In the genomic region with DNA sequence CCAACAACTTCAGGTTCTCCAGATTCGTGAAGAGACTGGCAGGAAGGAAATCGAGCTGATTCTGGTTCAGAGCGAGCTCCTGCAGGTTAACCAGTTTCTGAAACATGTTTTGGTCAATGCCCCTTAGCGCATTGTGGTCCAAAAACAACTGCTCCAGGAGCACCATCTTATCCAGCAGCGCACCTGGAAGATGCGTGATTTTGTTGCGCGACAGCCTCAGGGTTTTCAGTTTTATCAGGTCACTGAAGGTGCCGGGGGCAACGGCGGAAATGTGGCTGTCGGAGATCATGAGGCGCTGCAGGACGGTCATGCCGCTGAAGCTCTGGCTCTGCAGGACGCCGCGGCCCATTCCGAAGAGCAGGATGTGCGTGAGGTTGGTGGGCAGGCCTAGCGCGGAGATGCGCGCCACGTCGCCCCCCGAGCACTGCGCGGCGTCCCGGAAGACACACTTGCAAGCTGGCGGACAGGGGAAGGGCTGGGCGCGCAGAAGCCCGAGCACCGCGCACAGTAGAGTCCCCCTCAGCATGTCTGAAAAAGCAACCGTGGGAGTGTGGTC, we compare ENCODE assay signal across 9 cellular contexts. TPM values are rescaled to one million over a fixed set of nuclear protein-coding genes. Genes with fewer than 3 reads are reported as not detected.
DNase-seq lines count a peak whose midpoint lies in the region; ATAC-seq and TF ChIP-seq lines count a peak whose summit lies in the region.
"Had no signal": no experiment of that assay in that cellular context is flagged by ENCODE, and none has a peak within 500 bp of the region (broad histone marks: within the 10 kb centered on the region; RNA-seq: fewer than 3 reads in every experiment).

No MANE protein-coding gene starts in this region.

- peak; percentile 26 for DNase-seq in activated CD4-positive, alpha-beta T cell treated with anti-CD3 and anti-CD28 coated beads, Interleukin-2, amount 10 ng/mL, durations not matched to agents 7 days and 5 days
- DNase-seq in effector CD8-positive, alpha-beta T cell (lab: John Stamatoyannopoulos, UW) = peak; percentile 13
- no peak for DNase-seq in psoas muscle
- DNase-seq in NCI-H748 (lab: John Stamatoyannopoulos, UW; ENCODE audit: unreplicated experiment) = no peak
- DNase-seq in AG20443 (ENCODE audit: low spot score) = no peak
- DNase-seq in cerebellum (ENCODE audit: low spot score) = no peak
- DNase-seq: Karpas-422 had no signal

- H3K4me1 ChIP-seq in ES-I3 (ENCODE audit: insufficient read depth, low read length) (peaks cover 7% of the 10 kb centered on the region; the same call in 1 of the 2 replicates), psoas muscle (peaks cover 15% of the 10 kb centered on the region)

- ATAC-seq in psoas muscle (peak in 2 of 4 donors; percentile 23 to 28), GM19324 (IDR thresholded peaks at IDR 0.05; ENCODE audit: low FRiP score, unreplicated experiment) (no peak)

- peak overlapping the region; percentile 86 for H3K27ac Mint-ChIP-seq in activated CD4-positive, alpha-beta T cell treated with anti-CD3 and anti-CD28 coated beads, Interleukin-2, amount 10 ng/mL, durations not matched to agents 7 days and 5 days

- H3K27ac ChIP-seq in psoas muscle = no peak overlapping the region

- POLR2A ChIA-PET in activated CD4-positive, alpha-beta T cell treated with anti-CD3 and anti-CD28 coated beads, Interleukin-2, amount 10 ng/mL, durations not matched to agents 7 days and 5 days (lab: Charles Lee) = no interaction called here

- H3K4me3 ChIP-seq in psoas muscle = peak overlapping the region; percentile 44

- peaks cover 0 to 49% (median 6%) of the 10 kb centered on the region in 3 donors for H3K27me3 ChIP-seq in psoas muscle (ENCODE audit: insufficient read depth in 3 of 3, low read length in 2 of 3)

- H3K9me3 Mint-ChIP-seq in activated CD4-positive, alpha-beta T cell treated with anti-CD3 and anti-CD28 coated beads, Interleukin-2, amount 10 ng/mL, durations not matched to agents 7 days and 5 days = no peaks in the 10 kb centered on the region

- 12 to 18% (median 17%) methylated on average over 33 to 38 of the region's 38 CpGs for WGBS in psoas muscle, 3 donors

- peaks cover 17% of the 10 kb centered on the region for H3K27me3 Mint-ChIP-seq in activated CD4-positive, alpha-beta T cell treated with anti-CD3 and anti-CD28 coated beads, Interleukin-2, amount 10 ng/mL, durations not matched to agents 7 days and 5 days

- H3K4me3 Mint-ChIP-seq in activated CD4-positive, alpha-beta T cell treated with anti-CD3 and anti-CD28 coated beads, Interleukin-2, amount 10 ng/mL, durations not matched to agents 7 days and 5 days = peak overlapping the region; percentile 73

- CTCF ChIA-PET in activated CD4-positive, alpha-beta T cell treated with anti-CD3 and anti-CD28 coated beads, Interleukin-2, amount 10 ng/mL, durations not matched to agents 7 days and 5 days (lab: Charles Lee) = interaction anchor here (0.5 to 2.6 kb wide), 12 partner anchors 8 to 916 kb away, joined by 3 to 8 read pairs (median 4); no protein-coding TSS in a partner anchor

- H3K36me3 ChIP-seq in ES-I3 (ENCODE audit: insufficient read depth, low read length) = no peaks in the 10 kb centered on the region
- peaks cover 0 to under 1% of the 10 kb centered on the region in 2 donors for H3K36me3 ChIP-seq in psoas muscle (ENCODE audit: insufficient read depth in 1 of 2, low read depth in 1 of 2)

- intact Hi-C loops in psoas muscle (cut with DNase I) = no loop called here

- no peak for TF ChIP-seq CTCF in psoas muscle (IDR thresholded peaks at IDR 0.05)

- peak overlapping the region; percentile 20; the same call in 1 of the 2 replicates for H3K9ac ChIP-seq in ES-I3 (ENCODE audit: low read depth, low read length)

- H3K36me3 Mint-ChIP-seq in activated CD4-positive, alpha-beta T cell treated with anti-CD3 and anti-CD28 coated beads, Interleukin-2, amount 10 ng/mL, durations not matched to agents 7 days and 5 days (ENCODE audit: low read depth) = peaks cover 6% of the 10 kb centered on the region

- H3K9me3 ChIP-seq in ES-I3 (ENCODE audit: control insufficient read depth, insufficient read depth, low read length) (no peaks in the 10 kb centered on the region), psoas muscle (no peaks in the 10 kb centered on the region)

- peaks cover 54% of the 10 kb centered on the region for H3K4me1 Mint-ChIP-seq in activated CD4-positive, alpha-beta T cell treated with anti-CD3 and anti-CD28 coated beads, Interleukin-2, amount 10 ng/mL, durations not matched to agents 7 days and 5 days

RNA-seq across cellular contexts. Expression of gene GP5, which starts 1.2 kb away (rescaled TPM):
- 1 to 10 TPM; 1.1 to 1.3 TPM for total RNA-seq in activated CD4-positive, alpha-beta T cell treated with anti-CD3 and anti-CD28 coated beads, Interleukin-2, amount 10 ng/mL, durations not matched to agents 7 days and 5 days
- total RNA-seq in psoas muscle (not detected), cerebellum (0.09 TPM)
- polyA plus RNA-seq in psoas muscle = under 1 TPM in 1 of 3 donors, not detected in 2; 0.01 TPM

RNA-seq across cellular contexts. Expression of gene LRRC15, which starts 28.3 kb away (rescaled TPM):
- not detected for total RNA-seq in activated CD4-positive, alpha-beta T cell treated with anti-CD3 and anti-CD28 coated beads, Interleukin-2, amount 10 ng/mL, durations not matched to agents 7 days and 5 days
- under 1 TPM in 2 of 4 donors, not detected in 2; 0.04 to 0.09 TPM for total RNA-seq in psoas muscle
- under 1 TPM in 1 of 3 donors, not detected in 2; 0.01 TPM for polyA plus RNA-seq in psoas muscle
- not detected for total RNA-seq in cerebellum

RNA-seq across cellular contexts. Expression of gene CPN2, which starts 46.7 kb away (rescaled TPM):
- not detected for total RNA-seq in activated CD4-positive, alpha-beta T cell treated with anti-CD3 and anti-CD28 coated beads, Interleukin-2, amount 10 ng/mL, durations not matched to agents 7 days and 5 days
- total RNA-seq in psoas muscle (under 1 TPM in 1 of 4 donors, not detected in 3; 0.13 TPM), cerebellum (not detected)
- under 1 TPM in 1 of 3 donors, not detected in 2; 0.03 TPM for polyA plus RNA-seq in psoas muscle

Comparison
In these comparisons a context has a peak if more than half of its experiments do, and no peak if none do; other contexts are left out.
1. DNase-seq: peak in activated CD4-positive, alpha-beta T cell treated with anti-CD3 and anti-CD28 coated beads, Interleukin-2, amount 10 ng/mL, durations not matched to agents 7 days and 5 days (single experiment) and effector CD8-positive, alpha-beta T cell (single experiment); none in psoas muscle (0 of 2), NCI-H748 (single experiment), AG20443 (single experiment) and cerebellum (single experiment).